ENCODE assay signal across 1 cellular context in genomic region chr3:129428382-129429079, GRCh38.
A peak's percentile ranks its signal among the peaks of the same experiment; 100 is the strongest.
TF ChIP-seq lines count a peak whose summit lies in the region.

EFCAB12 (minus strand) TSS chr3:129428636; CDS start chr3:129428488, 148 bp downstream.

TF ChIP-seq in K562, 482 proteins besides CTCF, POLR2A, EP300 and RAD21 (continued from another document and continues in another):
- TF ChIP-seq BRD4 (IDR thresholded peaks at IDR 0.05), result no peak
- no peak for TF ChIP-seq RNF219 (CRISPR knock-in tag; IDR thresholded peaks at IDR 0.05)
- no peak for TF ChIP-seq GATA2 (CRISPR knock-in tag; IDR thresholded peaks at IDR 0.05)
- no peak for TF ChIP-seq TEAD1 (CRISPR knock-in tag; IDR thresholded peaks at IDR 0.05)
- TF ChIP-seq NFYB (IDR thresholded peaks at IDR 0.05; ENCODE audit: extremely low read depth, insufficient read length), result peak; percentile 95
- no peak for TF ChIP-seq FOXJ3 (CRISPR knock-in tag; IDR thresholded peaks at IDR 0.05)
- no peak for TF ChIP-seq IRF2 (CRISPR knock-in tag; IDR thresholded peaks at IDR 0.05)
- no peak for TF ChIP-seq FOXK2 (conservative IDR thresholded peaks at IDR 0.05 in 1 of 2, IDR thresholded peaks at IDR 0.05 in 1 of 2; ENCODE audit: low read depth in 2 of 2)
- TF ChIP-seq SMARCC2 (IDR thresholded peaks at IDR 0.05; ENCODE audit: low read depth), result no peak
- no peak for TF ChIP-seq NR0B1 (IDR thresholded peaks at IDR 0.05; ENCODE audit: partially characterized antibody)
- TF ChIP-seq DDX20 (tag; IDR thresholded peaks at IDR 0.05; ENCODE audit: low read depth), result no peak
- no peak for TF ChIP-seq TRIM25 (IDR thresholded peaks at IDR 0.05; ENCODE audit: borderline replicate concordance)
- no peak for TF ChIP-seq BCL6 (CRISPR knock-in tag; IDR thresholded peaks at IDR 0.05)
- no peak for TF ChIP-seq CBX2 (IDR thresholded peaks at IDR 0.05; ENCODE audit: insufficient read depth, low read length, poor library complexity, severe bottlenecking)
- no peak for TF ChIP-seq TCF3 (CRISPR knock-in tag; IDR thresholded peaks at IDR 0.05)
- TF ChIP-seq THRAP3 (IDR thresholded peaks at IDR 0.05; ENCODE audit: borderline replicate concordance), result no peak
- TF ChIP-seq HMBOX1 (IDR thresholded peaks at IDR 0.05), result no peak; the same call in 1 of the 2 replicates
- TF ChIP-seq ZBTB8A (IDR thresholded peaks at IDR 0.05; ENCODE audit: partially characterized antibody), result no peak
- no peak for TF ChIP-seq HLTF (IDR thresholded peaks at IDR 0.05)
- TF ChIP-seq POLR3G (IDR thresholded peaks at IDR 0.05; ENCODE audit: extremely low read depth, insufficient read length, insufficient replicate concordance), result no peak
- TF ChIP-seq ZNF407 (IDR thresholded peaks at IDR 0.05; ENCODE audit: low read depth), result no peak
- no peak for TF ChIP-seq NCOR1 (IDR thresholded peaks at IDR 0.05)
- no peak for TF ChIP-seq SFPQ (IDR thresholded peaks at IDR 0.05; ENCODE audit: low read depth, low read length)
- peak; percentile 20; the same call in 1 of the 2 replicates for TF ChIP-seq ATF7 (IDR thresholded peaks at IDR 0.05)
- no peak for TF ChIP-seq UBTF (IDR thresholded peaks at IDR 0.05; ENCODE audit: borderline replicate concordance in 1 of 2, low read depth in 2 of 2, low read length in 2 of 2)
- TF ChIP-seq SIN3A (IDR thresholded peaks at IDR 0.05; ENCODE audit: borderline replicate concordance in 2 of 2, control insufficient read depth in 1 of 2, low read depth in 2 of 2, low read length in 2 of 2), result peak; percentile 60 to 61; a peak in 2 of 4 replicates
- 0 out of 2 replicates have a peak, but pooled peaks have one; percentile 7 for TF ChIP-seq L3MBTL2 (IDR thresholded peaks at IDR 0.05)
- TF ChIP-seq ZNF561 (CRISPR knock-in tag; conservative IDR thresholded peaks at IDR 0.05), result no peak
- no peak for TF ChIP-seq RBM17 (IDR thresholded peaks at IDR 0.05; ENCODE audit: borderline replicate concordance, low read depth, low read length)
- TF ChIP-seq MXI1 (IDR thresholded peaks at IDR 0.05; ENCODE audit: low read depth, low read length), result peak; percentile 95
- no peak for TF ChIP-seq SREBF1 (IDR thresholded peaks at IDR 0.05; ENCODE audit: borderline replicate concordance, low read depth, low read length)
- TF ChIP-seq TGIF2 (CRISPR knock-in tag; IDR thresholded peaks at IDR 0.05), result no peak
- no peak for TF ChIP-seq ATF6 (CRISPR knock-in tag; IDR thresholded peaks at IDR 0.05)
- peak; percentile 62 for TF ChIP-seq CCNT2 (IDR thresholded peaks at IDR 0.05; ENCODE audit: borderline replicate concordance, extremely low read depth, insufficient read length, low read depth, low read length)
